Comparison of ENCODE assay signal across 18 cellular contexts in the genomic region with DNA sequence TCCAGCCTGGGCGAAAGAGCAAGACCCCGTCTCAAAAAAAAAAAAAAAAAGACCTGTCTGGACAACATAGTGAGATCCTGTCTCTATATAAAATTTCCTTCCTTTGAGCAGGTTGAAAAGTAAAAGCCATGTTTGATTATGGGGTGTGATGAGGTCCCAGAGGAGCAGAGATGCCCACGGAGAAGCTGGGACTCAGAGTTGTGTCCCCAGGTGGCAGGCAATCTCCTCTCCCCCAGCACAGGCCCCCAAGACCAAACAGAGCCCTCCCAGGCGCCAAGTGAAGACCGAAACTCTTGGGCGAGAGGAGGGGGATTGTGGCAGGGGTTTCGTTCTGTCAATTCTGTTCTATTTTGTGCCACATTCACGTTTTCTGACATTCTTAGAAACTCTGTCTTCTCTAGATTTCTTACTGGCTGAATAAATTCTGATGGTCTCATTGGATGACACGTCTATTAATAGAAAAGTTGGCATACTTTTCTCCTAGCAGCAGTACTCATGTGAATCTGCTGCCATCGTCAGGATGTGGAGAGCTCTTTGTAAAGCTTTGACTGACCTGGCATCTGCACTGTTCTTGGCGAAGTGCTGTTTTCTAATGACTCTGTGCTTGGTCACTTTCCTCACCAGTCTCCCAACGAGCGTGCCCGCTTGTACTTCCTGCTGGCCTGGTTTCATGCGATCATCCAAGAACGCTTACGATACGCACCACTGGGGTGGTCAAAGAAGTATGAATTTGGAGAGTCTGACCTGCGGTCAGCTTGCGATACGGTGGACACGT. TPM values are rescaled to one million over a fixed set of nuclear protein-coding genes. Genes with fewer than 3 reads are reported as not detected.
DNase-seq lines count a peak whose midpoint lies in the region; ATAC-seq and TF ChIP-seq lines count a peak whose summit lies in the region.
"Had no signal": no experiment of that assay in that cellular context is flagged by ENCODE, and none has a peak within 500 bp of the region (broad histone marks: within the 10 kb centered on the region; RNA-seq: fewer than 3 reads in every experiment).

No MANE protein-coding gene starts in this region.

- H3K36me3 ChIP-seq in right atrium auricular region: peaks cover 83% of the 10 kb centered on the region
- H3K36me3 ChIP-seq in skeletal muscle tissue (ENCODE audit: control insufficient read depth in 3 of 3, insufficient read depth in 3 of 3, low read length in 3 of 3): peaks cover 67 to 74% (median 71%) of the 10 kb centered on the region in 3 donors
- peaks cover 43 to 58% of the 10 kb centered on the region in 2 donors for H3K36me3 ChIP-seq in prostate gland

- H3K4me1 Mint-ChIP-seq in chondrocyte (ENCODE audit: low read depth): no peaks in the 10 kb centered on the region
- H3K4me1 Mint-ChIP-seq in activated CD8-positive, alpha-beta T cell treated with anti-CD3 and anti-CD28 coated beads, Interleukin-2, amount 10 ng/mL, durations not matched to agents 7 days and 5 days (ENCODE audit: low read depth): no peaks in the 10 kb centered on the region
- H3K4me1 Mint-ChIP-seq: central memory CD8-positive, alpha-beta T cell; neural crest cell had no signal

- DNase-seq in chondrocyte (ENCODE audit: low spot score) (no peak), right atrium auricular region (ENCODE audit: low spot score) (no peak), prostate gland (ENCODE audit: low spot score) (no peak)
- no peak for DNase-seq in activated CD8-positive, alpha-beta T cell treated with anti-CD3 and anti-CD28 coated beads, Interleukin-2, amount 10 ng/mL, durations not matched to agents 7 days and 5 days
- DNase-seq: DMS153; foreskin keratinocyte; IMR-90; mammary epithelial cell; NCI-H1048; stimulated activated CD4-positive, alpha-beta T cell treated with anti-CD3 and anti-CD28 coated beads, Interleukin-2, amount 100 ng/mL, for 48 hours had no signal

- TF ChIP-seq CTCF in chondrocyte (IDR thresholded peaks at IDR 0.05) (peak; percentile 10), right atrium auricular region (IDR thresholded peaks at IDR 0.05) (peak in 1 of 2 donors; percentile 46), prostate gland (IDR thresholded peaks at IDR 0.05) (no peak)

- no peak overlapping the region for H3K27ac Mint-ChIP-seq in chondrocyte (ENCODE audit: unreplicated experiment)
- no peak overlapping the region for H3K27ac Mint-ChIP-seq in activated CD8-positive, alpha-beta T cell treated with anti-CD3 and anti-CD28 coated beads, Interleukin-2, amount 10 ng/mL, durations not matched to agents 7 days and 5 days

- no peaks in the 10 kb centered on the region for H3K27me3 Mint-ChIP-seq in chondrocyte (ENCODE audit: low read depth)
- H3K27me3 Mint-ChIP-seq in activated CD8-positive, alpha-beta T cell treated with anti-CD3 and anti-CD28 coated beads, Interleukin-2, amount 10 ng/mL, durations not matched to agents 7 days and 5 days (ENCODE audit: low read depth): no peaks in the 10 kb centered on the region
- H3K27me3 Mint-ChIP-seq: central memory CD8-positive, alpha-beta T cell had no signal

- H3K27ac ChIP-seq in right atrium auricular region (peak overlapping the region; percentile 77 to 82), skeletal muscle tissue (ENCODE audit: low read depth, low read length) (peak overlapping the region; percentile 70), prostate gland (no peak overlapping the region)
- H3K27ac ChIP-seq: foreskin keratinocyte, suprapubic skin, VCaP had no signal

- no peaks in the 10 kb centered on the region for H3K27me3 ChIP-seq in right atrium auricular region
- H3K27me3 ChIP-seq in skeletal muscle tissue (ENCODE audit: control insufficient read depth in 3 of 3, insufficient read depth in 3 of 3, low read length in 3 of 3): no peaks in the 10 kb centered on the region
- H3K27me3 ChIP-seq in prostate gland (replicated peaks; ENCODE audit: insufficient read depth): no peaks in the 10 kb centered on the region
- H3K27me3 ChIP-seq: foreskin keratinocyte, suprapubic skin had no signal

- H3K9me3 ChIP-seq in right atrium auricular region: no peaks in the 10 kb centered on the region
- H3K9me3 ChIP-seq in skeletal muscle tissue (ENCODE audit: control insufficient read depth in 3 of 3, low read length in 3 of 3): no peaks in the 10 kb centered on the region
- H3K9me3 ChIP-seq in prostate gland: no peaks in the 10 kb centered on the region
- H3K9me3 ChIP-seq: suprapubic skin had no signal

- TF ChIP-seq POLR2A in prostate gland (IDR thresholded peaks at IDR 0.05): no peak

- peak; percentile 28; the same call in 1 of the 2 replicates for TF ChIP-seq RAD21 in Ishikawa (IDR thresholded peaks at IDR 0.05; ENCODE audit: low read depth)

- 83% methylated on average over 22 of the region's 22 CpGs for WGBS in prostate gland

- H3K36me3 Mint-ChIP-seq in chondrocyte (ENCODE audit: low read depth): peaks cover 63% of the 10 kb centered on the region
- peaks cover 74% of the 10 kb centered on the region for H3K36me3 Mint-ChIP-seq in activated CD8-positive, alpha-beta T cell treated with anti-CD3 and anti-CD28 coated beads, Interleukin-2, amount 10 ng/mL, durations not matched to agents 7 days and 5 days (ENCODE audit: low read depth)

- no peak overlapping the region for H3K4me3 Mint-ChIP-seq in chondrocyte (ENCODE audit: unreplicated experiment)
- H3K4me3 Mint-ChIP-seq in activated CD8-positive, alpha-beta T cell treated with anti-CD3 and anti-CD28 coated beads, Interleukin-2, amount 10 ng/mL, durations not matched to agents 7 days and 5 days: no peak overlapping the region
- H3K4me3 Mint-ChIP-seq: central memory CD8-positive, alpha-beta T cell; neural crest cell had no signal

- peak overlapping the region; percentile 1 to 66 (median 46) for H3K9ac ChIP-seq in skeletal muscle tissue (ENCODE audit: low read depth in 1 of 3, low read length in 3 of 3)

- H3K4me1 ChIP-seq in right atrium auricular region (peaks cover 0 to 28% of the 10 kb centered on the region in 2 donors), skeletal muscle tissue (ENCODE audit: control insufficient read depth in 3 of 3, insufficient read depth in 3 of 3, low read length in 3 of 3) (peaks cover 20 to 31% (median 21%) of the 10 kb centered on the region in 3 donors), prostate gland (replicated peaks) (no peaks in the 10 kb centered on the region)
- H3K4me1 ChIP-seq: foreskin keratinocyte had no signal

- no peak for TF ChIP-seq EP300 in Ishikawa (IDR thresholded peaks at IDR 0.05; ENCODE audit: borderline replicate concordance)

- intact Hi-C loops in prostate gland (cut with DNase I): no loop called here

- POLR2A ChIA-PET in activated CD8-positive, alpha-beta T cell treated with anti-CD3 and anti-CD28 coated beads, Interleukin-2, amount 10 ng/mL, durations not matched to agents 7 days and 5 days (lab: Charles Lee): no interaction called here

- no peaks in the 10 kb centered on the region for H3K9me3 Mint-ChIP-seq in chondrocyte (ENCODE audit: low read depth)
- H3K9me3 Mint-ChIP-seq in activated CD8-positive, alpha-beta T cell treated with anti-CD3 and anti-CD28 coated beads, Interleukin-2, amount 10 ng/mL, durations not matched to agents 7 days and 5 days (ENCODE audit: insufficient read depth): no peaks in the 10 kb centered on the region
- H3K9me3 Mint-ChIP-seq: central memory CD8-positive, alpha-beta T cell; neural crest cell had no signal

- H3K4me3 ChIP-seq in right atrium auricular region (no peak overlapping the region), skeletal muscle tissue (ENCODE audit: low read length in 3 of 3) (peak overlapping the region in 1 of 3 donors; percentile 34), prostate gland (no peak overlapping the region)
- H3K4me3 ChIP-seq: suprapubic skin had no signal

- ATAC-seq in GM19395 (IDR thresholded peaks at IDR 0.05; ENCODE audit: unreplicated experiment): no peak
- no peak for ATAC-seq in activated CD8-positive, alpha-beta T cell treated with anti-CD3 and anti-CD28 coated beads, Interleukin-2, amount 10 ng/mL, durations not matched to agents 7 days and 5 days
- ATAC-seq: foreskin keratinocyte, sciatic nerve had no signal

- CTCF ChIA-PET in activated CD8-positive, alpha-beta T cell treated with anti-CD3 and anti-CD28 coated beads, Interleukin-2, amount 10 ng/mL, durations not matched to agents 7 days and 5 days (lab: Charles Lee): no interaction called here

TF ChIP-seq in Ishikawa, 13 proteins besides CTCF, POLR2A, EP300 and RAD21 (continues in another document):
- TF ChIP-seq, protein P1, sequence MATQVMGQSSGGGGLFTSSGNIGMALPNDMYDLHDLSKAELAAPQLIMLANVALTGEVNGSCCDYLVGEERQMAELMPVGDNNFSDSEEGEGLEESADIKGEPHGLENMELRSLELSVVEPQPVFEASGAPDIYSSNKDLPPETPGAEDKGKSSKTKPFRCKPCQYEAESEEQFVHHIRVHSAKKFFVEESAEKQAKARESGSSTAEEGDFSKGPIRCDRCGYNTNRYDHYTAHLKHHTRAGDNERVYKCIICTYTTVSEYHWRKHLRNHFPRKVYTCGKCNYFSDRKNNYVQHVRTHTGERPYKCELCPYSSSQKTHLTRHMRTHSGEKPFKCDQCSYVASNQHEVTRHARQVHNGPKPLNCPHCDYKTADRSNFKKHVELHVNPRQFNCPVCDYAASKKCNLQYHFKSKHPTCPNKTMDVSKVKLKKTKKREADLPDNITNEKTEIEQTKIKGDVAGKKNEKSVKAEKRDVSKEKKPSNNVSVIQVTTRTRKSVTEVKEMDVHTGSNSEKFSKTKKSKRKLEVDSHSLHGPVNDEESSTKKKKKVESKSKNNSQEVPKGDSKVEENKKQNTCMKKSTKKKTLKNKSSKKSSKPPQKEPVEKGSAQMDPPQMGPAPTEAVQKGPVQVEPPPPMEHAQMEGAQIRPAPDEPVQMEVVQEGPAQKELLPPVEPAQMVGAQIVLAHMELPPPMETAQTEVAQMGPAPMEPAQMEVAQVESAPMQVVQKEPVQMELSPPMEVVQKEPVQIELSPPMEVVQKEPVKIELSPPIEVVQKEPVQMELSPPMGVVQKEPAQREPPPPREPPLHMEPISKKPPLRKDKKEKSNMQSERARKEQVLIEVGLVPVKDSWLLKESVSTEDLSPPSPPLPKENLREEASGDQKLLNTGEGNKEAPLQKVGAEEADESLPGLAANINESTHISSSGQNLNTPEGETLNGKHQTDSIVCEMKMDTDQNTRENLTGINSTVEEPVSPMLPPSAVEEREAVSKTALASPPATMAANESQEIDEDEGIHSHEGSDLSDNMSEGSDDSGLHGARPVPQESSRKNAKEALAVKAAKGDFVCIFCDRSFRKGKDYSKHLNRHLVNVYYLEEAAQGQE (IDR thresholded peaks at IDR 0.05; ENCODE audit: low read depth): no peak
- TF ChIP-seq CREB1 (IDR thresholded peaks at IDR 0.05; ENCODE audit: low read depth) (no peak), YY1 (IDR thresholded peaks at IDR 0.05; ENCODE audit: low read depth) (no peak), TAF1 (IDR thresholded peaks at IDR 0.05; ENCODE audit: low read depth) (no peak), TCF12 (IDR thresholded peaks at IDR 0.05; ENCODE audit: low read depth) (no peak), ZBTB7A (IDR thresholded peaks at IDR 0.05; ENCODE audit: low read depth) (no peak)

RNA-seq across cellular contexts. Expression of a gene that starts 43.4 kb away (rescaled TPM):
- total RNA-seq in chondrocyte (239 to 400 TPM (median 242 TPM) in 3 replicates), right atrium auricular region (100 to 1,000 TPM; 411 to 457 TPM), skeletal muscle tissue (74.6 TPM), prostate gland (100 to 1,000 TPM; 423 to 540 TPM)
- 100 to 1,000 TPM; 702 to 715 TPM for total RNA-seq in activated CD8-positive, alpha-beta T cell treated with anti-CD3 and anti-CD28 coated beads, Interleukin-2, amount 10 ng/mL, durations not matched to agents 7 days and 5 days

Comparison
In these comparisons a context has a peak if more than half of its experiments do, and no peak if none do; other contexts are left out.
1. H3K27ac ChIP-seq: peak in right atrium auricular region (2 of 2) and skeletal muscle tissue (single experiment); none in prostate gland (0 of 2).